ENCODE assay signal across 8 cellular contexts in genomic region chr12:53380797-53381738, GRCh38. TPM values are rescaled to one million over a fixed set of nuclear protein-coding genes. Genes with fewer than 3 reads are reported as not detected.
DNase-seq lines count a peak whose midpoint lies in the region; ATAC-seq and TF ChIP-seq lines count a peak whose summit lies in the region.

No MANE protein-coding gene starts in this region.

- H3K9me3 ChIP-seq in A673 (ENCODE audit: low read depth, low read length, poor library complexity, severe bottlenecking) = no peaks in the 10 kb centered on the region

- H3K4me3 ChIP-seq in A673 (ENCODE audit: low read depth, low read length, poor library complexity, severe bottlenecking) (peak overlapping the region; percentile 77), HL-60 (replicated peaks; ENCODE audit: insufficient read depth, low read length) (peak overlapping the region; percentile 54)

- ATAC-seq in activated naive CD8-positive, alpha-beta T cell treated with anti-CD3 and anti-CD28 coated beads, Interleukin-2, amount 50 U/mL, for 24 hours = no peak

- peaks cover 44% of the 10 kb centered on the region for H3K4me1 Mint-ChIP-seq in activated naive CD8-positive, alpha-beta T cell treated with anti-CD3 and anti-CD28 coated beads, Interleukin-2, amount 50 U/mL, for 24 hours

- no peaks in the 10 kb centered on the region for H3K27me3 Mint-ChIP-seq in activated naive CD8-positive, alpha-beta T cell treated with anti-CD3 and anti-CD28 coated beads, Interleukin-2, amount 50 U/mL, for 24 hours

- H3K4me1 ChIP-seq in A673 (ENCODE audit: insufficient read depth, low read length, poor library complexity, severe bottlenecking) = peaks cover 26% of the 10 kb centered on the region

- CTCF ChIA-PET in A673 (lab: Charles Lee) = interaction anchor here (1.1 to 1.5 kb wide), 2 partner anchors 32 to 40 kb away, joined by 5 to 6 read pairs; no protein-coding TSS in a partner anchor

- H3K4me3 Mint-ChIP-seq in activated naive CD8-positive, alpha-beta T cell treated with anti-CD3 and anti-CD28 coated beads, Interleukin-2, amount 50 U/mL, for 24 hours = peak overlapping the region; percentile 94

- no peaks in the 10 kb centered on the region for H3K9me3 Mint-ChIP-seq in activated naive CD8-positive, alpha-beta T cell treated with anti-CD3 and anti-CD28 coated beads, Interleukin-2, amount 50 U/mL, for 24 hours

- peaks cover 36% of the 10 kb centered on the region for H3K36me3 Mint-ChIP-seq in activated naive CD8-positive, alpha-beta T cell treated with anti-CD3 and anti-CD28 coated beads, Interleukin-2, amount 50 U/mL, for 24 hours (ENCODE audit: low read depth)

- peaks cover 36% of the 10 kb centered on the region for H3K36me3 ChIP-seq in A673 (ENCODE audit: insufficient read depth, low read length, poor library complexity, severe bottlenecking)

- no peaks in the 10 kb centered on the region for H3K27me3 ChIP-seq in A673 (replicated peaks; ENCODE audit: insufficient read depth, low read depth, low read length, poor library complexity)
- no peaks in the 10 kb centered on the region for H3K27me3 ChIP-seq in HL-60 (ENCODE audit: insufficient read depth, poor library complexity, severe bottlenecking)

- POLR2A ChIA-PET in A673 (lab: Charles Lee; ENCODE audit: low non-redundant PET) = interaction anchor here (0.6 kb wide), 1 partner anchor 79 kb away, joined by 3 read pairs; no protein-coding TSS in a partner anchor

- DNase-seq in A673 (ENCODE audit: low spot score) (no peak), HL-60 (ENCODE audit: low read depth in 1 of 2, low spot score in 1 of 2) (peak; percentile 42 to 75), islet precursor cell (peak; percentile 82), substantia nigra (lab: John Stamatoyannopoulos, UW) (no peak), DMS114 treated with DMSO at 0.1 percent for 48 hours (lab: John Stamatoyannopoulos, UW; ENCODE audit: unreplicated experiment) (no peak), GM19238 (ENCODE audit: insufficient read length, low spot score) (no peak)
- DNase-seq in activated naive CD8-positive, alpha-beta T cell treated with anti-CD3 and anti-CD28 coated beads, Interleukin-2, amount 50 U/mL, for 24 hours = no peak
- DNase-seq in NK-92 treated with Interleukin-12 subunit alpha and Interleukin-12 subunit beta, amount 100 ng/mL, for 24 hours (lab: John Stamatoyannopoulos, UW) = no peak

- peak overlapping the region; percentile 98 for H3K27ac ChIP-seq in A673 (ENCODE audit: low read depth, low read length, poor library complexity, severe bottlenecking)
- H3K27ac ChIP-seq in HL-60 (replicated peaks) = peak overlapping the region; percentile 69
- H3K27ac ChIP-seq in substantia nigra (ENCODE audit: low read depth, low read length, poor library complexity, severe bottlenecking) = peak overlapping the region; percentile 58

- intact Hi-C loops in A673 (cut with micrococcal nuclease; ENCODE audit: unreplicated experiment) = no loop called here

- BruUV-seq in A673 (replicated peaks; lab: Mats Ljungman, UMichigan) = TSS peak; percentile 44

- TF ChIP-seq CTCF in A673 (conservative IDR thresholded peaks at IDR 0.05; ENCODE audit: low read depth, low read length) = no peak
- TF ChIP-seq CTCF in HL-60 (IDR thresholded peaks at IDR 0.05; ENCODE audit: insufficient read depth, low read length) = no peak

- H3K27ac Mint-ChIP-seq in activated naive CD8-positive, alpha-beta T cell treated with anti-CD3 and anti-CD28 coated beads, Interleukin-2, amount 50 U/mL, for 24 hours = peak overlapping the region; percentile 96

RNA-seq across cellular contexts. Expression of gene SP1, which starts 1.1 kb away (rescaled TPM):
- 78.4 and 80.9 TPM in 2 replicates for total RNA-seq in A673 (2021)

RNA-seq across cellular contexts. Expression of gene AMHR2, which starts 42.6 kb away (rescaled TPM):
- total RNA-seq in A673 (2021) = not detected in 2 replicates

RNA-seq across cellular contexts. Expression of gene SP7, which starts 44.9 kb away (rescaled TPM):
- total RNA-seq in A673 (2021) = not detected in 2 replicates

RNA-seq across cellular contexts. Expression of gene AAAS, which starts 59.7 kb away (rescaled TPM):
- 94.2 and 104 TPM in 2 replicates for total RNA-seq in A673 (2021)

Comparison
In these comparisons a context has a peak if more than half of its experiments do, and no peak if none do; other contexts are left out.
1. DNase-seq: peak in HL-60 (2 of 2) and islet precursor cell (single experiment); none in A673 (single experiment), activated naive CD8-positive, alpha-beta T cell treated with anti-CD3 and anti-CD28 coated beads, Interleukin-2, amount 50 U/mL, for 24 hours (single experiment), substantia nigra (0 of 49), DMS114 treated with DMSO at 0.1 percent for 48 hours (single experiment), GM19238 (single experiment) and NK-92 treated with Interleukin-12 subunit alpha and Interleukin-12 subunit beta, amount 100 ng/mL, for 24 hours (single experiment).
2. Peak in every context shown above with its lines, with median percentiles within 50 percentile points of each other: H3K27ac ChIP-seq.